In the genomic region with DNA sequence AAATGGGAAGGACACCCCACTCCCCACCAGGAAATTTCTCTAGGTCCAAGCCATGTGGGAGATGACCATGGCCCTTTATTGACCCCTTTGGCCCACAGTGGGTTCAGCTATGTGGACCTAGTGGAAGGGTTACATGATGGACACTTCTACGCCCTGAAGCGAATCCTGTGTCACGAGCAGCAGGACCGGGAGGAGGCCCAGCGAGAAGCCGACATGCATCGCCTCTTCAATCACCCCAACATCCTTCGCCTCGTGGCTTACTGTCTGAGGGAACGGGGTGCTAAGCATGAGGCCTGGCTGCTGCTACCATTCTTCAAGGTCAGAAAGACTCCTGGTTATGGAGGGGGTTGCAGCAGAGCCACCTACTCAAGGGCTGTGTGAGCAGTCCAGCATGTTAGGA, we compare ENCODE assay signal across 12 cellular contexts. TPM values are rescaled to one million over a fixed set of nuclear protein-coding genes. Genes with fewer than 3 reads are reported as not detected.
A peak's percentile ranks its signal among the peaks of the same experiment; 100 is the strongest.
DNase-seq lines count a peak whose midpoint lies in the region; ATAC-seq and TF ChIP-seq lines count a peak whose summit lies in the region.
"Had no signal": no experiment of that assay in that cellular context is flagged by ENCODE, and none has a peak within 500 bp of the region (broad histone marks: within the 10 kb centered on the region; RNA-seq: fewer than 3 reads in every experiment).

No MANE protein-coding gene starts in this region.

- H3K4me3 ChIP-seq in mesenchymal stem cell (ENCODE audit: insufficient read depth in 1 of 2, low read depth in 1 of 2, low read length in 2 of 2) (peak overlapping the region in 1 of 2 experiments; percentile 96), upper lobe of left lung (peak overlapping the region in 1 of 4 donors; percentile 82)

- 98% methylated on average over 10 of the region's 10 CpGs for WGBS in mesenchymal stem cell
- WGBS in upper lobe of left lung, 2 donors = 93 to 96% methylated on average over 4 to 10 of the region's 10 CpGs

- no peak overlapping the region for H2BK120ac ChIP-seq in mesenchymal stem cell (ENCODE audit: low read depth, low read length)

- H3K18ac ChIP-seq in mesenchymal stem cell (ENCODE audit: low read depth in 1 of 2, low read length in 2 of 2) = no peak overlapping the region

- H3K9me3 ChIP-seq in mesenchymal stem cell (ENCODE audit: control insufficient read depth, low read length) (no peaks in the 10 kb centered on the region), upper lobe of left lung (no peaks in the 10 kb centered on the region)

- no peaks in the 10 kb centered on the region for H3K9me3 Mint-ChIP-seq in activated naive CD4-positive, alpha-beta T cell treated with anti-CD3 and anti-CD28 coated beads, Interleukin-2, amount 50 U/mL, for 24 hours
- H3K9me3 Mint-ChIP-seq in activated naive CD8-positive, alpha-beta T cell treated with anti-CD3 and anti-CD28 coated beads for 36 hours = no peaks in the 10 kb centered on the region

- H3K23ac ChIP-seq in mesenchymal stem cell (ENCODE audit: low read length in 2 of 2) = no peak overlapping the region

- H3K4me2 ChIP-seq in mesenchymal stem cell (ENCODE audit: low read length, poor library complexity, severe bottlenecking) = peak overlapping the region; percentile 81

- no peak for TF ChIP-seq CTCF in upper lobe of left lung (IDR thresholded peaks at IDR 0.05)

- no peak for ATAC-seq in upper lobe of left lung (ENCODE audit: low FRiP score in 2 of 2)

- H3K4me1 ChIP-seq in mesenchymal stem cell (ENCODE audit: control insufficient read depth, insufficient read depth, low read depth, low read length) (peaks cover 42% of the 10 kb centered on the region), upper lobe of left lung (peaks cover 57 to 72% (median 58%) of the 10 kb centered on the region in 4 donors)

- TF ChIP-seq EP300 in upper lobe of left lung (IDR thresholded peaks at IDR 0.05) = no peak

- H3K27me3 Mint-ChIP-seq in activated naive CD4-positive, alpha-beta T cell treated with anti-CD3 and anti-CD28 coated beads, Interleukin-2, amount 50 U/mL, for 24 hours = no peaks in the 10 kb centered on the region
- H3K27me3 Mint-ChIP-seq in activated naive CD8-positive, alpha-beta T cell treated with anti-CD3 and anti-CD28 coated beads for 36 hours = no peaks in the 10 kb centered on the region

- H3K36me3 ChIP-seq in mesenchymal stem cell (ENCODE audit: control insufficient read depth in 1 of 2, insufficient read depth in 2 of 2, low read depth in 1 of 2, low read length in 2 of 2) (peaks cover 33 to 35% of the 10 kb centered on the region in 2 experiments), upper lobe of left lung (peaks cover 2 to 37% (median 11%) of the 10 kb centered on the region in 4 donors)

- no peak overlapping the region for H4K8ac ChIP-seq in mesenchymal stem cell (ENCODE audit: low read length)

- no peak overlapping the region for H2BK15ac ChIP-seq in mesenchymal stem cell (ENCODE audit: low read depth, poor library complexity, severe bottlenecking)

- H3K27me3 ChIP-seq in mesenchymal stem cell (ENCODE audit: control insufficient read depth in 1 of 2, insufficient read depth in 1 of 2, low read length in 2 of 2) (no peaks in the 10 kb centered on the region), upper lobe of left lung (no peaks in the 10 kb centered on the region)

- no peak overlapping the region for H2BK12ac ChIP-seq in mesenchymal stem cell (ENCODE audit: low read length in 2 of 2)

- H3K4me1 Mint-ChIP-seq in activated naive CD4-positive, alpha-beta T cell treated with anti-CD3 and anti-CD28 coated beads, Interleukin-2, amount 50 U/mL, for 24 hours = peaks cover 74% of the 10 kb centered on the region
- H3K4me1 Mint-ChIP-seq in activated naive CD8-positive, alpha-beta T cell treated with anti-CD3 and anti-CD28 coated beads for 36 hours = peaks cover 71% of the 10 kb centered on the region

- no peak overlapping the region for H4K91ac ChIP-seq in mesenchymal stem cell (ENCODE audit: low read length)

- H3K36me3 Mint-ChIP-seq in activated naive CD4-positive, alpha-beta T cell treated with anti-CD3 and anti-CD28 coated beads, Interleukin-2, amount 50 U/mL, for 24 hours = peaks cover 14% of the 10 kb centered on the region
- H3K36me3 Mint-ChIP-seq in activated naive CD8-positive, alpha-beta T cell treated with anti-CD3 and anti-CD28 coated beads for 36 hours = peaks cover 40% of the 10 kb centered on the region

- H3K79me1 ChIP-seq in mesenchymal stem cell (replicated peaks; ENCODE audit: low read length, poor library complexity, severe bottlenecking) = peaks cover 18% of the 10 kb centered on the region

- H3K9ac ChIP-seq in mesenchymal stem cell (ENCODE audit: low read length) = peak overlapping the region; percentile 99

- no peak overlapping the region for H3K27ac ChIP-seq in mesenchymal stem cell (ENCODE audit: low read length, poor library complexity, severe bottlenecking)
- peak overlapping the region; percentile 91 to 96 (median 96) for H3K27ac ChIP-seq in upper lobe of left lung

- DNase-seq in activated naive CD4-positive, alpha-beta T cell treated with anti-CD3 and anti-CD28 coated beads, Interleukin-2, amount 50 U/mL, for 16 hours = no peak
- no peak for DNase-seq in activated naive CD8-positive, alpha-beta T cell treated with anti-CD3 and anti-CD28 coated beads for 36 hours
- DNase-seq in mesenchymal stem cell (no peak), upper lobe of left lung (no peak), SW 1271 (lab: John Stamatoyannopoulos, UW) (no peak), GM19240 (ENCODE audit: insufficient read length, low spot score) (no peak), NCI-H69 (lab: John Stamatoyannopoulos, UW) (no peak)
- DNase-seq: C1 segment of cervical spinal cord, foreskin melanocyte, NCI-H446, nucleus accumbens had no signal

- H2AK5ac ChIP-seq in mesenchymal stem cell (ENCODE audit: low read length, severe bottlenecking) = peak overlapping the region; percentile 33

- H2BK5ac ChIP-seq in mesenchymal stem cell (ENCODE audit: low read depth, low read length, poor library complexity, severe bottlenecking) = no peak overlapping the region

- peak overlapping the region; percentile 97 for H3K27ac Mint-ChIP-seq in activated naive CD4-positive, alpha-beta T cell treated with anti-CD3 and anti-CD28 coated beads, Interleukin-2, amount 50 U/mL, for 24 hours
- H3K27ac Mint-ChIP-seq in activated naive CD8-positive, alpha-beta T cell treated with anti-CD3 and anti-CD28 coated beads for 36 hours = peak overlapping the region; percentile 76

- peak overlapping the region; percentile 98 for H3K4me3 Mint-ChIP-seq in activated naive CD4-positive, alpha-beta T cell treated with anti-CD3 and anti-CD28 coated beads, Interleukin-2, amount 50 U/mL, for 24 hours
- peak overlapping the region; percentile 97 for H3K4me3 Mint-ChIP-seq in activated naive CD8-positive, alpha-beta T cell treated with anti-CD3 and anti-CD28 coated beads for 36 hours

- H3K4ac ChIP-seq in mesenchymal stem cell (ENCODE audit: low read depth in 1 of 2, low read length in 2 of 2) = no peak overlapping the region

- H2AFZ ChIP-seq in mesenchymal stem cell (ENCODE audit: low read depth, low read length) = no peak overlapping the region

- TF ChIP-seq POLR2A in upper lobe of left lung (IDR thresholded peaks at IDR 0.05) = no peak

- no peak overlapping the region for H3K14ac ChIP-seq in mesenchymal stem cell (ENCODE audit: low read length in 2 of 2)

RNA-seq across cellular contexts. Expression of gene STK16, which starts 1.3 kb away (rescaled TPM):
- total RNA-seq in activated naive CD8-positive, alpha-beta T cell treated with anti-CD3 and anti-CD28 coated beads for 36 hours = 10 to 100 TPM; 27.8 to 30.7 TPM
- polyA plus RNA-seq in mesenchymal stem cell (2013, experiment 1 of 2) = 17.1 TPM
- 15.8 TPM for polyA plus RNA-seq in mesenchymal stem cell (2013, experiment 2 of 2)
- total RNA-seq in upper lobe of left lung = 10 to 100 TPM; 12.6 to 28.3 (median 15.7) TPM

RNA-seq across cellular contexts. Expression of gene GLB1L, which starts 1.3 kb away (rescaled TPM):
- 1 to 10 TPM; 1.6 to 3.0 TPM for total RNA-seq in activated naive CD8-positive, alpha-beta T cell treated with anti-CD3 and anti-CD28 coated beads for 36 hours
- 5.2 TPM for polyA plus RNA-seq in mesenchymal stem cell (2013, experiment 1 of 2)
- polyA plus RNA-seq in mesenchymal stem cell (2013, experiment 2 of 2) = 5.2 TPM
- total RNA-seq in upper lobe of left lung = 10 to 100 TPM in 3 of 6 donors, 1 to 10 TPM in 3; 4.1 to 19.5 (median 11.9) TPM

RNA-seq across cellular contexts. Expression of gene TUBA4B, which starts 6.5 kb away (rescaled TPM):
- not detected for total RNA-seq in activated naive CD8-positive, alpha-beta T cell treated with anti-CD3 and anti-CD28 coated beads for 36 hours
- polyA plus RNA-seq in mesenchymal stem cell (2013, experiment 1 of 2) = not detected
- polyA plus RNA-seq in mesenchymal stem cell (2013, experiment 2 of 2) = not detected
- total RNA-seq in upper lobe of left lung = 1 to 10 TPM in 5 of 6 donors, under 1 TPM in 1; 0.26 to 8.9 (median 3.1) TPM

RNA-seq across cellular contexts. Expression of gene TUBA4A, which starts 7.2 kb away (rescaled TPM):
- total RNA-seq in activated naive CD8-positive, alpha-beta T cell treated with anti-CD3 and anti-CD28 coated beads for 36 hours = 100 to 1,000 TPM; 208 to 212 TPM
- 11.2 TPM for polyA plus RNA-seq in mesenchymal stem cell (2013, experiment 1 of 2)
- 9.3 TPM for polyA plus RNA-seq in mesenchymal stem cell (2013, experiment 2 of 2)
- total RNA-seq in upper lobe of left lung = 10 to 100 TPM; 17.8 to 52.1 (median 40.3) TPM

RNA-seq across cellular contexts. Expression of gene ANKZF1, which starts 17.0 kb away (rescaled TPM):
- total RNA-seq in activated naive CD8-positive, alpha-beta T cell treated with anti-CD3 and anti-CD28 coated beads for 36 hours = 100 to 1,000 TPM; 102 to 114 TPM
- 15.6 TPM for polyA plus RNA-seq in mesenchymal stem cell (2013, experiment 1 of 2)
- 14.5 TPM for polyA plus RNA-seq in mesenchymal stem cell (2013, experiment 2 of 2)
- total RNA-seq in upper lobe of left lung = 100 to 1,000 TPM in 2 of 6 donors, 10 to 100 TPM in 4; 26.0 to 339 (median 67.2) TPM
